19 cellular contexts compared by ENCODE assay signal in genomic region chr6:55239099-55239498, GRCh38.
A peak's percentile ranks its signal among the peaks of the same experiment; 100 is the strongest.
DNase-seq lines count a peak whose midpoint lies in the region; ATAC-seq lines count a peak whose summit lies in the region.
"Had no signal": no experiment of that assay in that cellular context is flagged by ENCODE, and none has a peak within 500 bp of the region (broad histone marks: within the 10 kb centered on the region; RNA-seq: fewer than 3 reads in every experiment).

No MANE protein-coding gene starts in this region.

- DNase-seq in left ventricle myocardium superior: peak; percentile 30
- DNase-seq in cardiac septum (ENCODE audit: low spot score): no peak
- peak; percentile 54 for DNase-seq in amniotic epithelial cell (ENCODE audit: low read depth)
- DNase-seq in iris pigment epithelial cell (ENCODE audit: low read depth): peak; percentile 15
- no peak for DNase-seq in NOMO-1 treated with DMSO at 0.1 percent for 48 hours (lab: John Stamatoyannopoulos, UW; ENCODE audit: unreplicated experiment)
- DNase-seq: activated CD4-positive, alpha-beta T cell treated with anti-CD3 and anti-CD28 coated beads, Interleukin-2, amount 50 U/mL, for 1 hour; activated naive CD8-positive, alpha-beta T cell treated with anti-CD3 and anti-CD28 coated beads for 36 hours; activated T-cell treated with anti-CD3 and anti-CD28 coated beads, Interleukin-2, amount 50 U/mL, for 1 hour; head of caudate nucleus; HFFc6; IMR-90; NCI-H345; nucleus accumbens; stimulated activated CD4-positive, alpha-beta T cell treated with anti-CD3 and anti-CD28 coated beads, Interleukin-4, amount 100 ng/mL, for 4 hours; trophoblast cell had no signal

- ATAC-seq in left ventricle myocardium superior (peak; percentile 28), HG03460 (IDR thresholded peaks at IDR 0.05; ENCODE audit: unreplicated experiment) (no peak), HG02870 (IDR thresholded peaks at IDR 0.05; ENCODE audit: unreplicated experiment) (no peak), esophagus mucosa (no peak)
- ATAC-seq: SK-N-SH treated with all-trans-retinoic acid at 6 μM for 48 hours had no signal

- intact Hi-C loops in left ventricle myocardium superior (cut with micrococcal nuclease): no loop called here
- intact Hi-C loops in cardiac septum (cut with DNase I): loop anchor here (10.0 kb wide), 1 partner anchor 1264 kb away; no protein-coding TSS in a partner anchor

Comparison
In these comparisons a context has a peak if more than half of its experiments do, and no peak if none do; other contexts are left out.
1. DNase-seq: peak in left ventricle myocardium superior (single experiment), amniotic epithelial cell (single experiment) and iris pigment epithelial cell (single experiment); none in cardiac septum (single experiment) and NOMO-1 treated with DMSO at 0.1 percent for 48 hours (single experiment).